ENCODE assay signal across 20 cellular contexts in genomic region chr1:225820522-225821120, GRCh38. TPM values are rescaled to one million over a fixed set of nuclear protein-coding genes. Genes with fewer than 3 reads are reported as not detected.
DNase-seq lines count a peak whose midpoint lies in the region; ATAC-seq and TF ChIP-seq lines count a peak whose summit lies in the region.
"Had no signal": no experiment of that assay in that cellular context is flagged by ENCODE, and none has a peak within 500 bp of the region (broad histone marks: within the 10 kb centered on the region; RNA-seq: fewer than 3 reads in every experiment).

No MANE protein-coding gene starts in this region.

- peaks cover 5% of the 10 kb centered on the region; the same call in 1 of the 2 replicates for H3K36me3 Mint-ChIP-seq in WTC11
- no peaks in the 10 kb centered on the region for H3K36me3 Mint-ChIP-seq in activated naive CD8-positive, alpha-beta T cell treated with anti-CD3 and anti-CD28 coated beads for 36 hours
- peaks cover 0 to 4% of the 10 kb centered on the region in 2 donors for H3K36me3 Mint-ChIP-seq in stimulated activated naive B cell treated with anti-CD40 and anti-IgM and Interleukin-4, amounts not matched to agents 10 μg/mL and 1 μg/mL and 100 μg/mL, for 72 hours
- H3K36me3 Mint-ChIP-seq: natural killer cell treated with Interleukin-12 subunit alpha and Interleukin-12 subunit beta and Interleukin-15 and Interleukin-18, amount 100 ng/mL, for 72 hours had no signal

- no peaks in the 10 kb centered on the region for H3K9me3 Mint-ChIP-seq in WTC11
- H3K9me3 Mint-ChIP-seq in activated naive CD8-positive, alpha-beta T cell treated with anti-CD3 and anti-CD28 coated beads for 36 hours, result no peaks in the 10 kb centered on the region
- peaks cover 0 to 2% of the 10 kb centered on the region in 2 donors for H3K9me3 Mint-ChIP-seq in stimulated activated naive B cell treated with anti-CD40 and anti-IgM and Interleukin-4, amounts not matched to agents 10 μg/mL and 1 μg/mL and 100 μg/mL, for 72 hours
- H3K9me3 Mint-ChIP-seq: HFFc6; immature natural killer cell; natural killer cell treated with Interleukin-12 subunit alpha and Interleukin-12 subunit beta and Interleukin-15 and Interleukin-18, amount 100 ng/mL, for 72 hours had no signal

- H3K27ac ChIP-seq in breast epithelium (no peak overlapping the region), right lobe of liver (peak overlapping the region; percentile 22 to 96 (median 65))
- H3K27ac ChIP-seq: epithelial cell of prostate had no signal

- peak overlapping the region; percentile 2; the same call in 1 of the 2 replicates for H3K27ac Mint-ChIP-seq in WTC11
- H3K27ac Mint-ChIP-seq in activated naive CD8-positive, alpha-beta T cell treated with anti-CD3 and anti-CD28 coated beads for 36 hours, result no peak overlapping the region
- H3K27ac Mint-ChIP-seq in stimulated activated naive B cell treated with anti-CD40 and anti-IgM and Interleukin-4, amounts not matched to agents 10 μg/mL and 1 μg/mL and 100 μg/mL, for 72 hours, result no peak overlapping the region
- H3K27ac Mint-ChIP-seq: HFFc6; natural killer cell treated with Interleukin-12 subunit alpha and Interleukin-12 subunit beta and Interleukin-15 and Interleukin-18, amount 100 ng/mL, for 72 hours had no signal

- H3K4me1 ChIP-seq in breast epithelium (peaks cover 15 to 21% of the 10 kb centered on the region in 2 donors), right lobe of liver (peaks cover 0 to 88% (median 49%) of the 10 kb centered on the region in 4 donors)

- TF ChIP-seq CTCF in breast epithelium (IDR thresholded peaks at IDR 0.05), result no peak
- TF ChIP-seq CTCF in WTC11 (IDR thresholded peaks at IDR 0.05), result no peak
- no peak for TF ChIP-seq CTCF in right lobe of liver (IDR thresholded peaks at IDR 0.05)

- CTCF ChIA-PET in WTC11 (lab: Charles Lee), result no interaction called here

- H3K4me1 Mint-ChIP-seq in WTC11, result peaks cover 52% of the 10 kb centered on the region
- H3K4me1 Mint-ChIP-seq in activated naive CD8-positive, alpha-beta T cell treated with anti-CD3 and anti-CD28 coated beads for 36 hours, result peaks cover 4% of the 10 kb centered on the region
- peaks cover 0 to 9% of the 10 kb centered on the region in 2 donors for H3K4me1 Mint-ChIP-seq in stimulated activated naive B cell treated with anti-CD40 and anti-IgM and Interleukin-4, amounts not matched to agents 10 μg/mL and 1 μg/mL and 100 μg/mL, for 72 hours
- H3K4me1 Mint-ChIP-seq: immature natural killer cell had no signal

- no peaks in the 10 kb centered on the region; the same call in 1 of the 2 replicates for H3K27me3 Mint-ChIP-seq in WTC11 (ENCODE audit: low read depth)
- H3K27me3 Mint-ChIP-seq in activated naive CD8-positive, alpha-beta T cell treated with anti-CD3 and anti-CD28 coated beads for 36 hours, result no peaks in the 10 kb centered on the region
- no peaks in the 10 kb centered on the region for H3K27me3 Mint-ChIP-seq in stimulated activated naive B cell treated with anti-CD40 and anti-IgM and Interleukin-4, amounts not matched to agents 10 μg/mL and 1 μg/mL and 100 μg/mL, for 72 hours
- H3K27me3 Mint-ChIP-seq: natural killer cell treated with Interleukin-12 subunit alpha and Interleukin-12 subunit beta and Interleukin-15 and Interleukin-18, amount 100 ng/mL, for 72 hours had no signal

- no peaks in the 10 kb centered on the region for H3K27me3 ChIP-seq in breast epithelium
- H3K27me3 ChIP-seq in right lobe of liver, result no peaks in the 10 kb centered on the region

- WGBS in right lobe of liver (ENCODE audit: insufficient coverage, low coverage, low lambda C conversion rate, missing lambda C conversion rate), result 51% methylated on average over 5 of the region's 5 CpGs

- POLR2A ChIA-PET in WTC11 (lab: Charles Lee), result no interaction called here

- no peak overlapping the region for H3K4me3 ChIP-seq in breast epithelium
- no peak overlapping the region for H3K4me3 ChIP-seq in right lobe of liver

- TF ChIP-seq POLR2A in breast epithelium (IDR thresholded peaks at IDR 0.05) (no peak), right lobe of liver (IDR thresholded peaks at IDR 0.05) (peak; percentile 30)

- intact Hi-C loops in breast epithelium (cut with DNase I; ENCODE audit: low total_unique reads), result no loop called here
- intact Hi-C loops in right lobe of liver (cut with DNase I), result no loop called here

- DNase-seq in T47D (ENCODE audit: low read depth in 1 of 2, low spot score in 1 of 2), result peak; percentile 73 to 89
- no peak for DNase-seq in breast epithelium (ENCODE audit: low spot score in 2 of 2)
- DNase-seq in WTC11 (ENCODE audit: low spot score), result no peak
- DNase-seq in right lobe of liver, result no peak
- DNase-seq in inferior parietal cortex (ENCODE audit: extremely low spot score), result no peak
- no peak for DNase-seq in activated naive CD8-positive, alpha-beta T cell treated with anti-CD3 and anti-CD28 coated beads for 36 hours
- DNase-seq in stimulated activated naive B cell treated with anti-CD40 and anti-IgM and Interleukin-4, amounts not matched to agents 10 μg/mL and 1 μg/mL and 100 μg/mL, for 72 hours, result no peak
- DNase-seq: activated CD4-positive, alpha-beta T cell treated with anti-CD3 and anti-CD28 coated beads, Interleukin-2, amount 50 U/mL, for 4 hours; activated naive CD4-positive, alpha-beta T cell treated with anti-CD3 and anti-CD28 coated beads, Interleukin-2, amount 50 U/mL, for 16 hours; EL; glutamatergic neuron; HFFc6; immature natural killer cell; mesenchymal stem cell; NCI-H526 treated with DMSO at 0.1 percent for 48 hours; stimulated activated CD4-positive, alpha-beta T cell treated with anti-CD3 and anti-CD28 coated beads, Interleukin-15, amount 100 ng/mL, for 24 hours; stimulated activated naive CD4-positive, alpha-beta T cell treated with Interleukin-2 at 50 U/mL for 16 hours had no signal

- ATAC-seq in WTC11, result no peak
- ATAC-seq in right lobe of liver, result peak; percentile 43 to 59 (median 52)
- ATAC-seq in HG03460 (IDR thresholded peaks at IDR 0.05; ENCODE audit: unreplicated experiment), result no peak
- ATAC-seq in stimulated activated naive B cell treated with anti-CD40 and anti-IgM and Interleukin-4, amounts not matched to agents 10 μg/mL and 1 μg/mL and 100 μg/mL, for 72 hours (replicated peaks), result no peak
- ATAC-seq: natural killer cell treated with Interleukin-12 subunit alpha and Interleukin-12 subunit beta and Interleukin-15 and Interleukin-18, amount 100 ng/mL, for 72 hours had no signal

- H3K4me3 Mint-ChIP-seq in WTC11, result no peak overlapping the region
- no peak overlapping the region for H3K4me3 Mint-ChIP-seq in activated naive CD8-positive, alpha-beta T cell treated with anti-CD3 and anti-CD28 coated beads for 36 hours
- H3K4me3 Mint-ChIP-seq in stimulated activated naive B cell treated with anti-CD40 and anti-IgM and Interleukin-4, amounts not matched to agents 10 μg/mL and 1 μg/mL and 100 μg/mL, for 72 hours, result no peak overlapping the region
- H3K4me3 Mint-ChIP-seq: HFFc6; immature natural killer cell; natural killer cell treated with Interleukin-12 subunit alpha and Interleukin-12 subunit beta and Interleukin-15 and Interleukin-18, amount 100 ng/mL, for 72 hours had no signal

- in situ Hi-C loops in T47D (cut with HindIII; ENCODE audit: low pct_unique_long_range_greater_than_20kb, low sequenced_read_pairs), result no loop called here

- H3K36me3 ChIP-seq in breast epithelium, result no peaks in the 10 kb centered on the region
- H3K36me3 ChIP-seq in right lobe of liver, result peaks cover 0 to 16% (median 0%) of the 10 kb centered on the region in 4 donors

- H3K9me3 ChIP-seq in breast epithelium (no peaks in the 10 kb centered on the region), right lobe of liver (no peaks in the 10 kb centered on the region)

TF ChIP-seq in WTC11, 78 proteins besides CTCF, POLR2A, EP300 and RAD21 (continues in another document):
- TF ChIP-seq AFF4 (CRISPR knock-in tag; IDR thresholded peaks at IDR 0.05; ENCODE audit: borderline replicate concordance) (no peak), FOXK1 (CRISPR knock-in tag; IDR thresholded peaks at IDR 0.05) (no peak), TP53 (CRISPR knock-in tag; IDR thresholded peaks at IDR 0.05) (no peak), ZNF423 (CRISPR knock-in tag; IDR thresholded peaks at IDR 0.05) (no peak), SMAD4 (CRISPR knock-in tag; IDR thresholded peaks at IDR 0.05) (no peak)

RNA-seq across cellular contexts. Expression of gene EPHX1, which starts 10.7 kb away (rescaled TPM):
- total RNA-seq in breast epithelium, result 100 to 1,000 TPM in 1 of 3 donors, 10 to 100 TPM in 2; 63.6 to 168 (median 67.3) TPM
- 60.9 to 66.2 TPM (median 64.4 TPM) in 3 replicates for total RNA-seq in WTC11 (2021)
- total RNA-seq in right lobe of liver, result 1,000 to 10,000 TPM in 3 of 6 experiments, 100 to 1,000 TPM in 3; 331 to 4,402 (median 1,032) TPM
- total RNA-seq in activated naive CD8-positive, alpha-beta T cell treated with anti-CD3 and anti-CD28 coated beads for 36 hours, result 1 to 10 TPM; 2.7 to 4.3 TPM

RNA-seq across cellular contexts. Expression of gene SRP9, which starts 43.0 kb away (rescaled TPM):
- total RNA-seq in breast epithelium (100 to 1,000 TPM; 168 to 251 (median 205) TPM), WTC11 (2021) (374 to 395 TPM (median 375 TPM) in 3 replicates), right lobe of liver (100 to 1,000 TPM; 132 to 150 (median 141) TPM)
- 100 to 1,000 TPM; 335 to 350 TPM for total RNA-seq in activated naive CD8-positive, alpha-beta T cell treated with anti-CD3 and anti-CD28 coated beads for 36 hours

Comparison
In these comparisons a context has a peak if more than half of its experiments do, and no peak if none do; other contexts are left out.
1. DNase-seq: peak in T47D (2 of 2); none in breast epithelium (0 of 2), WTC11 (single experiment), right lobe of liver (0 of 3), inferior parietal cortex (single experiment), activated naive CD8-positive, alpha-beta T cell treated with anti-CD3 and anti-CD28 coated beads for 36 hours (single experiment) and stimulated activated naive B cell treated with anti-CD40 and anti-IgM and Interleukin-4, amounts not matched to agents 10 μg/mL and 1 μg/mL and 100 μg/mL, for 72 hours (single experiment).
2. H3K27ac ChIP-seq: peak in right lobe of liver (3 of 3); none in breast epithelium (0 of 2).
3. ATAC-seq: peak in right lobe of liver (4 of 4); none in WTC11 (single experiment), HG03460 (single experiment) and stimulated activated naive B cell treated with anti-CD40 and anti-IgM and Interleukin-4, amounts not matched to agents 10 μg/mL and 1 μg/mL and 100 μg/mL, for 72 hours (0 of 2).
4. RNA of gene EPHX1, which starts 10.7 kb away (total RNA-seq): 331 to 4,402 TPM in right lobe of liver, 63.6 to 168 TPM in breast epithelium and 60.9 to 66.2 TPM in WTC11; 2.7 to 4.3 TPM in activated naive CD8-positive, alpha-beta T cell treated with anti-CD3 and anti-CD28 coated beads for 36 hours; every median in the first group is over 10 times any median in the second.